ENCODE assay signal across 8 cellular contexts in the genomic region with DNA sequence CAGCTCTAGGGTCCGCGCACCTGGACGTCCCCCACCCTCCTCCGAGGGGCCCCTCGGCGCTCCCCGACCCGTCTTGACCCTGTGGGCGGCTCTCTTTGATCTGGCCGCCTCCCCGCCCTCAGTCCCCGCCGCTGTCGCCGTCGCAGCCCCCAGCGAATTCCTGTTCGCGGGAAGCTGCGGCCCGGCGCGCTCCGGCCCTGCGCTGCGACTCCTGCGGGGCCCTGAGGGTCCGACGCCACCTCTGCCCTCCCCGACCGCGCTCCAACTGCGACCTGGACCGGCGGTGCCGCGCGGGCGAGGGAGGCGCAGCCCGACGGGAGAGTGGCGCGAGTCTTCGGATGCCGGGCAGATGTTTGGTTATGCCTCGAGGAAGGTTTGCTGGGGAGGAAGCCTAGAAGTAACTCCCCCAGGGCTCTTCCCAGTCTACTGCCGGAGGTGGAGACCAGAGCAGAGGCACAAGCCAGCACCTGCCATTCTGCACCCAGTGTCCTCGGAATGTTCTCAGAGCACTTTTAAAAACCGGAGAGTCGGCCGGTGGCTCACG. TPM values are rescaled to one million over a fixed set of nuclear protein-coding genes. Genes with fewer than 3 reads are reported as not detected.
DNase-seq lines count a peak whose midpoint lies in the region; ATAC-seq and TF ChIP-seq lines count a peak whose summit lies in the region.

No MANE protein-coding gene starts in this region.

- ATAC-seq in left ventricle myocardium superior, result no peak
- ATAC-seq in HG02885 (IDR thresholded peaks at IDR 0.05; ENCODE audit: poor library complexity, unreplicated experiment), result peak; percentile 24

- no peaks in the 10 kb centered on the region for H3K79me2 ChIP-seq in smooth muscle cell (ENCODE audit: low read depth)

- H3K27me3 ChIP-seq in cardiac muscle cell (peaks cover 43% of the 10 kb centered on the region), right atrium auricular region (peaks cover 10 to 11% of the 10 kb centered on the region in 2 donors), smooth muscle cell (ENCODE audit: low read depth) (peaks cover 34% of the 10 kb centered on the region)

- intact Hi-C loops in left ventricle myocardium superior (cut with micrococcal nuclease), result no loop called here

- DNase-seq in cardiac muscle cell (ENCODE audit: low read depth in 1 of 2, low spot score in 1 of 2) (peak in 1 of 2 donors; percentile 38), left ventricle myocardium superior (no peak), right atrium auricular region (ENCODE audit: low spot score) (no peak), smooth muscle cell (lab: John Stamatoyannopoulos, UW; ENCODE audit: unreplicated experiment) (no peak), RWPE1 (ENCODE audit: low spot score) (no peak), activated gamma-delta T cell (lab: John Stamatoyannopoulos, UW) (no peak)

- no peaks in the 10 kb centered on the region for H4K20me1 ChIP-seq in smooth muscle cell (ENCODE audit: low read depth)

- peak overlapping the region; percentile 97 for H3K4me2 ChIP-seq in smooth muscle cell

- WGBS in smooth muscle cell (ENCODE audit: low lambda C conversion rate), result 8% methylated on average over 35 of the region's 53 CpGs

- H3K36me3 ChIP-seq in cardiac muscle cell (no peaks in the 10 kb centered on the region), right atrium auricular region (no peaks in the 10 kb centered on the region), smooth muscle cell (ENCODE audit: low read depth) (no peaks in the 10 kb centered on the region)

- POLR2A ChIA-PET in RWPE1 (lab: Yijun Ruan, JAX; ENCODE audit: low non-redundant PET), result no interaction called here

- H3K9me3 ChIP-seq in cardiac muscle cell (ENCODE audit: low read depth) (no peaks in the 10 kb centered on the region), right atrium auricular region (peaks cover 0 to 8% of the 10 kb centered on the region in 2 donors), smooth muscle cell (replicated peaks; ENCODE audit: low read depth) (no peaks in the 10 kb centered on the region)

- H3K27ac ChIP-seq in cardiac muscle cell (no peak overlapping the region), right atrium auricular region (no peak overlapping the region), smooth muscle cell (ENCODE audit: low read depth) (no peak overlapping the region), RWPE1 (no peak overlapping the region)

- H2AFZ ChIP-seq in smooth muscle cell (ENCODE audit: low read depth), result peak overlapping the region; percentile 43

- H3K9ac ChIP-seq in smooth muscle cell (ENCODE audit: low read depth), result no peak overlapping the region

- H3K4me1 ChIP-seq in cardiac muscle cell (ENCODE audit: low read depth) (no peaks in the 10 kb centered on the region), right atrium auricular region (peaks cover 0 to 14% of the 10 kb centered on the region in 2 donors), smooth muscle cell (ENCODE audit: low read depth) (peaks cover 5% of the 10 kb centered on the region)

- CTCF ChIA-PET in RWPE1 (lab: Yijun Ruan, JAX), result interaction anchor here (0.6 kb wide), 2 partner anchors 9 to 30 kb away, joined by 3 to 4 read pairs; no protein-coding TSS in a partner anchor

- no peaks in the 10 kb centered on the region for H3F3A ChIP-seq in smooth muscle cell (ENCODE audit: low read depth)

- H3K4me3 ChIP-seq in cardiac muscle cell (peak overlapping the region; percentile 51), WI38 (ENCODE audit: low read depth, low read length) (peak overlapping the region; percentile 55), right atrium auricular region (peak overlapping the region; percentile 26 to 50), smooth muscle cell (peak overlapping the region; percentile 62)

- TF ChIP-seq CTCF in cardiac muscle cell (IDR thresholded peaks at IDR 0.05; ENCODE audit: low read depth, low read length), result no peak
- TF ChIP-seq CTCF in WI38 (IDR thresholded peaks at IDR 0.05; ENCODE audit: low read depth, low read length), result no peak
- TF ChIP-seq CTCF in right atrium auricular region (IDR thresholded peaks at IDR 0.05), result no peak
- TF ChIP-seq CTCF in smooth muscle cell (IDR thresholded peaks at IDR 0.05; ENCODE audit: borderline replicate concordance, insufficient read depth, poor library complexity, severe bottlenecking), result no peak
- no peak for TF ChIP-seq CTCF in RWPE1 (conservative IDR thresholded peaks at IDR 0.05; ENCODE audit: low read depth)

RNA-seq across cellular contexts. Expression of a gene that starts 0.4 kb away (rescaled TPM):
- total RNA-seq in cardiac muscle cell (0.53 and 0.83 TPM in 2 replicates), left ventricle myocardium superior (0.25 TPM), right atrium auricular region (under 1 TPM; 0.48 to 0.94 TPM), smooth muscle cell (2.1 and 2.7 TPM in 2 replicates)
- polyA plus RNA-seq in cardiac muscle cell (not detected in 2 replicates), smooth muscle cell (0.57 and 0.78 TPM in 2 replicates)

RNA-seq across cellular contexts. Expression of a gene that starts 41.2 kb away (rescaled TPM):
- total RNA-seq in cardiac muscle cell, result 193 and 209 TPM in 2 replicates
- 137 and 182 TPM in 2 replicates for polyA plus RNA-seq in cardiac muscle cell
- 231 TPM for total RNA-seq in left ventricle myocardium superior
- total RNA-seq in right atrium auricular region, result 100 to 1,000 TPM; 105 to 122 TPM
- 57.6 and 88.5 TPM in 2 replicates for total RNA-seq in smooth muscle cell
- 92.8 and 94.6 TPM in 2 replicates for polyA plus RNA-seq in smooth muscle cell

RNA-seq across cellular contexts. Expression of a gene that starts 41.7 kb away (rescaled TPM):
- total RNA-seq in cardiac muscle cell, result 19.4 and 24.5 TPM in 2 replicates
- polyA plus RNA-seq in cardiac muscle cell, result 16.1 and 21.3 TPM in 2 replicates
- 12.6 TPM for total RNA-seq in left ventricle myocardium superior
- total RNA-seq in right atrium auricular region, result 10 to 100 TPM; 10.9 to 13.0 TPM
- 32.6 and 55.5 TPM in 2 replicates for total RNA-seq in smooth muscle cell
- 12.3 and 19.7 TPM in 2 replicates for polyA plus RNA-seq in smooth muscle cell
